ENCODE assay signal across 32 cellular contexts in genomic region chr21:36093512-36093911, GRCh38.
"Had no signal": no experiment of that assay in that cellular context is flagged by ENCODE, and none has a peak within 500 bp of the region (broad histone marks: within the 10 kb centered on the region; RNA-seq: fewer than 3 reads in every experiment).

No MANE protein-coding gene starts in this region.

- DNase-seq: activated CD4-positive, alpha-beta memory T cell treated with anti-CD3 and anti-CD28 coated beads for 36 hours; activated CD4-positive, alpha-beta T cell treated with anti-CD3 and anti-CD28 coated beads for 36 hours; activated CD4-positive, alpha-beta T cell treated with anti-CD3 and anti-CD28 coated beads, Interleukin-2, amount 10 ng/mL, durations not matched to agents 24 days and 14 days; activated CD4-positive, CD25-positive, alpha-beta regulatory T cell; activated CD4-positive, CD25-positive, alpha-beta regulatory T cell treated with anti-CD3 and anti-CD28 coated beads, Interleukin-2, amount 50 U/mL, for 72 hours; activated CD8-positive, alpha-beta memory T cell treated with anti-CD3 and anti-CD28 coated beads, Interleukin-2, amount 10 ng/mL, durations not matched to agents 7 days and 5 days; activated CD8-positive, alpha-beta memory T cell treated with anti-CD3 and anti-CD28 coated beads, Interleukin-2, amount 50 U/mL, for 4 hours; activated CD8-positive, alpha-beta T cell treated with anti-CD3 and anti-CD28 coated beads, Interleukin-2, amount 10 ng/mL, durations not matched to agents 7 days and 5 days; activated effector memory CD4-positive, alpha-beta T cell treated with anti-CD3 and anti-CD28 coated beads, Interleukin-2, amount 50 U/mL, for 16 hours; activated naive CD4-positive, alpha-beta T cell treated with anti-CD3 and anti-CD28 coated beads for 36 hours; activated naive CD8-positive, alpha-beta T cell treated with anti-CD3 and anti-CD28 coated beads for 36 hours; activated naive CD8-positive, alpha-beta T cell treated with anti-CD3 and anti-CD28 coated beads, Interleukin-2, amount 50 U/mL, for 24 hours; activated T-cell treated with anti-CD3 and anti-CD28 coated beads, Interleukin-2, amount 50 U/mL, for 1 hour; activated T-cell treated with anti-CD3 and anti-CD28 coated beads, Interleukin-2, amount 50 U/mL, for 48 hours; adrenal gland; amygdala; aorta; body of pancreas; caudate nucleus; cortex of kidney; dermis blood vessel endothelial cell; effector CD4-positive, alpha-beta T cell; effector memory CD8-positive, alpha-beta T cell; foreskin fibroblast; head of caudate nucleus; T-helper 2 cell had no signal

- H3K27me3 ChIP-seq: adrenal gland, body of pancreas had no signal

- H3K4me3 ChIP-seq: adrenal gland, body of pancreas had no signal

- H3K4me1 Mint-ChIP-seq: activated CD4-positive, alpha-beta T cell treated with anti-CD3 and anti-CD28 coated beads, Interleukin-2, amount 10 ng/mL, durations not matched to agents 24 days and 14 days; activated CD8-positive, alpha-beta memory T cell treated with anti-CD3 and anti-CD28 coated beads, Interleukin-2, amount 10 ng/mL, durations not matched to agents 7 days and 5 days; activated naive CD4-positive, alpha-beta T cell treated with anti-CD3 and anti-CD28 coated beads, Interleukin-2, amount 50 U/mL, for 24 hours; activated naive CD8-positive, alpha-beta T cell treated with anti-CD3 and anti-CD28 coated beads for 36 hours had no signal

- H3K27ac Mint-ChIP-seq: activated CD4-positive, alpha-beta memory T cell treated with anti-CD3 and anti-CD28 coated beads for 36 hours; activated CD4-positive, alpha-beta T cell treated with anti-CD3 and anti-CD28 coated beads for 36 hours; activated CD4-positive, alpha-beta T cell treated with anti-CD3 and anti-CD28 coated beads, Interleukin-2, amount 10 ng/mL, durations not matched to agents 24 days and 14 days; activated CD8-positive, alpha-beta memory T cell treated with anti-CD3 and anti-CD28 coated beads, Interleukin-2, amount 10 ng/mL, durations not matched to agents 7 days and 5 days; activated CD8-positive, alpha-beta T cell treated with anti-CD3 and anti-CD28 coated beads, Interleukin-2, amount 10 ng/mL, durations not matched to agents 7 days and 5 days; activated naive CD4-positive, alpha-beta T cell treated with anti-CD3 and anti-CD28 coated beads for 36 hours; activated naive CD4-positive, alpha-beta T cell treated with anti-CD3 and anti-CD28 coated beads, Interleukin-2, amount 50 U/mL, for 24 hours; activated naive CD8-positive, alpha-beta T cell treated with anti-CD3 and anti-CD28 coated beads for 36 hours; activated naive CD8-positive, alpha-beta T cell treated with anti-CD3 and anti-CD28 coated beads, Interleukin-2, amount 50 U/mL, for 24 hours; activated T-helper 1 cell treated with anti-CD3 and anti-CD28 coated beads, Interleukin-12 subunit alpha, Interleukin-12 subunit beta, Interleukin-2, Interleukin-4 antibody, amounts not matched to agents 30 ng/mL and 10 ng/mL and 1 ng/mL, durations not matched to agents 14 hours and 24 hours and 36 hours; activated T-helper 2 cell treated with anti-CD3 and anti-CD28 coated beads, Interferon-gamma antibody, Interleukin-2, Interleukin-4, amounts not matched to agents 10 μg/mL and 5 μg/mL and 100 μg/mL, durations not matched to agents 14 hours and 24 hours and 36 hours; effector memory CD8-positive, alpha-beta T cell had no signal

- H3K9me3 ChIP-seq: adrenal gland had no signal

- H3K27me3 Mint-ChIP-seq: activated CD4-positive, alpha-beta T cell treated with anti-CD3 and anti-CD28 coated beads, Interleukin-2, amount 10 ng/mL, durations not matched to agents 24 days and 14 days had no signal

- H3K36me3 ChIP-seq: adrenal gland had no signal

- H3K4me3 Mint-ChIP-seq: activated CD4-positive, alpha-beta memory T cell treated with anti-CD3 and anti-CD28 coated beads for 36 hours; activated CD4-positive, alpha-beta T cell treated with anti-CD3 and anti-CD28 coated beads for 36 hours; activated CD4-positive, alpha-beta T cell treated with anti-CD3 and anti-CD28 coated beads, Interleukin-2, amount 10 ng/mL, durations not matched to agents 24 days and 14 days; activated CD8-positive, alpha-beta memory T cell treated with anti-CD3 and anti-CD28 coated beads, Interleukin-2, amount 10 ng/mL, durations not matched to agents 7 days and 5 days; activated CD8-positive, alpha-beta T cell treated with anti-CD3 and anti-CD28 coated beads, Interleukin-2, amount 10 ng/mL, durations not matched to agents 7 days and 5 days; activated naive CD4-positive, alpha-beta T cell treated with anti-CD3 and anti-CD28 coated beads for 36 hours; activated naive CD4-positive, alpha-beta T cell treated with anti-CD3 and anti-CD28 coated beads, Interleukin-2, amount 50 U/mL, for 24 hours; activated naive CD8-positive, alpha-beta T cell treated with anti-CD3 and anti-CD28 coated beads for 36 hours; activated naive CD8-positive, alpha-beta T cell treated with anti-CD3 and anti-CD28 coated beads, Interleukin-2, amount 50 U/mL, for 24 hours; activated T-helper 1 cell treated with anti-CD3 and anti-CD28 coated beads, Interleukin-12 subunit alpha, Interleukin-12 subunit beta, Interleukin-2, Interleukin-4 antibody, amounts not matched to agents 30 ng/mL and 10 ng/mL and 1 ng/mL, durations not matched to agents 14 hours and 24 hours and 36 hours; effector memory CD8-positive, alpha-beta T cell had no signal

- FAIRE-seq: colon, endometrium, frontal cortex had no signal

- H3K27ac ChIP-seq: adrenal gland, body of pancreas had no signal

- H3K4me1 ChIP-seq: body of pancreas had no signal
